ENCODE assay signal across 14 cellular contexts in genomic region chr9:33153001-33153400, GRCh38. TPM values are rescaled to one million over a fixed set of nuclear protein-coding genes. Genes with fewer than 3 reads are reported as not detected.
DNase-seq lines count a peak whose midpoint lies in the region.
"Had no signal": no experiment of that assay in that cellular context is flagged by ENCODE, and none has a peak within 500 bp of the region (broad histone marks: within the 10 kb centered on the region; RNA-seq: fewer than 3 reads in every experiment).

No MANE protein-coding gene starts in this region.

- no peak overlapping the region for H3K18ac ChIP-seq in trophoblast cell (ENCODE audit: low read length)

- H3K79me2 ChIP-seq in GM23248 (ENCODE audit: insufficient read depth) (peaks cover 97% of the 10 kb centered on the region), trophoblast cell (ENCODE audit: control insufficient read depth, insufficient read depth, low read length, poor library complexity) (peaks cover 32% of the 10 kb centered on the region)

- 48 to 63% methylated on average over 2 of the region's 2 CpGs for WGBS in GM23248 (ENCODE audit: low coverage in 1 of 2, low lambda C conversion rate in 2 of 2, missing lambda C conversion rate in 2 of 2), 2 experiments
- WGBS in trophoblast cell (ENCODE audit: extremely low coverage, insufficient coverage, insufficient read length), result no CpG with 5 or more reads among the region's 2 CpGs

- H3K4me1 ChIP-seq in GM23248 (ENCODE audit: insufficient read depth) (peaks cover 73% of the 10 kb centered on the region), trophoblast cell (ENCODE audit: control insufficient read depth in 1 of 2, insufficient read depth in 2 of 2, low read length in 2 of 2) (peaks cover 18% of the 10 kb centered on the region in 2 experiments)

- H3K4me2 ChIP-seq in GM23248 (ENCODE audit: unreplicated experiment) (no peak overlapping the region), trophoblast cell (ENCODE audit: low read length) (no peak overlapping the region)

- in situ Hi-C loops in GM23248 (cut with MboI), result no loop called here

- peak overlapping the region; percentile 97 for H3K4ac ChIP-seq in trophoblast cell (ENCODE audit: low read depth, low read length)

- no peak overlapping the region for H2BK120ac ChIP-seq in trophoblast cell (ENCODE audit: insufficient read depth, low read length, poor library complexity)

- H3K9me3 ChIP-seq in GM23248 (ENCODE audit: low read depth) (no peaks in the 10 kb centered on the region), trophoblast cell (ENCODE audit: insufficient read depth, low read depth, low read length) (no peaks in the 10 kb centered on the region), MG63 (no peaks in the 10 kb centered on the region)
- H3K9me3 ChIP-seq: stomach had no signal

- peaks cover 4% of the 10 kb centered on the region for H3K79me1 ChIP-seq in trophoblast cell (ENCODE audit: low read length)

- H3K27me3 ChIP-seq in GM23248 (replicated peaks; ENCODE audit: insufficient read depth) (no peaks in the 10 kb centered on the region), trophoblast cell (ENCODE audit: insufficient read depth, low read length) (no peaks in the 10 kb centered on the region), MG63 (no peaks in the 10 kb centered on the region)
- H3K27me3 ChIP-seq: heart left ventricle, stomach had no signal

- no peak overlapping the region for H3K4me3 Mint-ChIP-seq in T-helper 1 cell treated with Interleukin-12 subunit alpha and Interleukin-12 subunit beta and Interleukin-4 antibody, amounts not matched to agents 30 μg/mL and 1 μg/mL, for 36 hours
- no peak overlapping the region for H3K4me3 Mint-ChIP-seq in activated naive CD8-positive, alpha-beta T cell treated with anti-CD3 and anti-CD28 coated beads for 36 hours

- 0 out of 2 replicates have a peak, but pooled peaks cover 10% of the 10 kb centered on the region for H4K20me1 ChIP-seq in GM23248 (ENCODE audit: insufficient read depth)

- H3K9me2 ChIP-seq in GM23248 (ENCODE audit: insufficient read depth), result no peaks in the 10 kb centered on the region

- peak overlapping the region; percentile 33 for H3K27ac Mint-ChIP-seq in T-helper 1 cell treated with Interleukin-12 subunit alpha and Interleukin-12 subunit beta and Interleukin-4 antibody, amounts not matched to agents 30 μg/mL and 1 μg/mL, for 36 hours
- peak overlapping the region; percentile 11 for H3K27ac Mint-ChIP-seq in activated naive CD8-positive, alpha-beta T cell treated with anti-CD3 and anti-CD28 coated beads for 36 hours

- H3K4me1 Mint-ChIP-seq in T-helper 1 cell treated with Interleukin-12 subunit alpha and Interleukin-12 subunit beta and Interleukin-4 antibody, amounts not matched to agents 30 μg/mL and 1 μg/mL, for 36 hours (ENCODE audit: low read depth), result peaks cover 58% of the 10 kb centered on the region
- peaks cover 56% of the 10 kb centered on the region for H3K4me1 Mint-ChIP-seq in activated naive CD8-positive, alpha-beta T cell treated with anti-CD3 and anti-CD28 coated beads for 36 hours

- H2AFZ ChIP-seq in GM23248, result no peak overlapping the region
- H2AFZ ChIP-seq in trophoblast cell (ENCODE audit: insufficient read depth, low read length, poor library complexity), result no peak overlapping the region

- peaks cover 11% of the 10 kb centered on the region for H3K36me3 Mint-ChIP-seq in T-helper 1 cell treated with Interleukin-12 subunit alpha and Interleukin-12 subunit beta and Interleukin-4 antibody, amounts not matched to agents 30 μg/mL and 1 μg/mL, for 36 hours (ENCODE audit: low read depth)
- peaks cover 12% of the 10 kb centered on the region for H3K36me3 Mint-ChIP-seq in activated naive CD8-positive, alpha-beta T cell treated with anti-CD3 and anti-CD28 coated beads for 36 hours

- no peak overlapping the region for H3K4me3 ChIP-seq in GM23248
- H3K4me3 ChIP-seq in trophoblast cell (ENCODE audit: low read depth, low read length), result no peak overlapping the region
- no peak overlapping the region for H3K4me3 ChIP-seq in MG63
- H3K4me3 ChIP-seq: heart left ventricle, stomach had no signal

- no peaks in the 10 kb centered on the region for H3K27me3 Mint-ChIP-seq in T-helper 1 cell treated with Interleukin-12 subunit alpha and Interleukin-12 subunit beta and Interleukin-4 antibody, amounts not matched to agents 30 μg/mL and 1 μg/mL, for 36 hours (ENCODE audit: low read depth)
- no peaks in the 10 kb centered on the region for H3K27me3 Mint-ChIP-seq in activated naive CD8-positive, alpha-beta T cell treated with anti-CD3 and anti-CD28 coated beads for 36 hours

- no peak overlapping the region for H2BK5ac ChIP-seq in trophoblast cell (ENCODE audit: low read depth, low read length, poor library complexity)

- no peak overlapping the region for H3K23ac ChIP-seq in trophoblast cell (ENCODE audit: low read length)

- H3K9me3 Mint-ChIP-seq in T-helper 1 cell treated with Interleukin-12 subunit alpha and Interleukin-12 subunit beta and Interleukin-4 antibody, amounts not matched to agents 30 μg/mL and 1 μg/mL, for 36 hours, result no peaks in the 10 kb centered on the region
- H3K9me3 Mint-ChIP-seq in activated naive CD8-positive, alpha-beta T cell treated with anti-CD3 and anti-CD28 coated beads for 36 hours, result peaks cover 3% of the 10 kb centered on the region

- H3K9ac ChIP-seq in GM23248 (no peak overlapping the region), trophoblast cell (ENCODE audit: low read length) (no peak overlapping the region)

- DNase-seq in T-helper 1 cell (no peak), GM23248 (no peak), trophoblast cell (no peak), MG63 (no peak), mucosa of gallbladder (ENCODE audit: low spot score) (no peak)
- DNase-seq in activated naive CD8-positive, alpha-beta T cell treated with anti-CD3 and anti-CD28 coated beads for 36 hours, result no peak
- no peak for DNase-seq in activated CD8-positive, alpha-beta memory T cell treated with anti-CD3 and anti-CD28 coated beads, Interleukin-2, amount 50 U/mL, for 48 hours
- DNase-seq: GF-D8, heart left ventricle, NCI-H510A treated with DMSO at 0.1 percent for 48 hours, stomach, T-helper 9 cell had no signal

- peaks cover 84% of the 10 kb centered on the region for H3F3A ChIP-seq in GM23248 (ENCODE audit: insufficient read depth)

- H2AK5ac ChIP-seq in trophoblast cell (ENCODE audit: low read length), result no peak overlapping the region

- no peak overlapping the region for H4K91ac ChIP-seq in trophoblast cell (ENCODE audit: low read depth, low read length)

- H4K12ac ChIP-seq in trophoblast cell (ENCODE audit: low read depth, low read length), result no peak overlapping the region

- H3K27ac ChIP-seq in GM23248, result peak overlapping the region; percentile 22; the same call in 1 of the 2 replicates
- no peak overlapping the region for H3K27ac ChIP-seq in trophoblast cell (ENCODE audit: low read depth, low read length)
- H3K27ac ChIP-seq: 22Rv1 had no signal

- no peak overlapping the region for H2BK12ac ChIP-seq in trophoblast cell (ENCODE audit: low read length)

- H3K36me3 ChIP-seq in GM23248 (ENCODE audit: low read depth) (no peaks in the 10 kb centered on the region), trophoblast cell (ENCODE audit: control insufficient read depth in 1 of 2, insufficient read depth in 2 of 2, low read length in 2 of 2) (peaks cover 0 to 2% of the 10 kb centered on the region in 2 experiments), MG63 (no peaks in the 10 kb centered on the region)
- H3K36me3 ChIP-seq: heart left ventricle, stomach had no signal

- no peak overlapping the region for H3K14ac ChIP-seq in trophoblast cell (ENCODE audit: low read length)

- no peak overlapping the region for H4K8ac ChIP-seq in trophoblast cell (ENCODE audit: low read depth, low read length)

RNA-seq across cellular contexts. Expression of gene B4GALT1, which starts 14.1 kb away (rescaled TPM):
- total RNA-seq in GM23248 (2014; rRNA removed; shearing (Covaris generic)), result 70.8 and 74.3 TPM in 2 replicates
- 139 and 140 TPM in 2 replicates for polyA plus RNA-seq in GM23248 (2016; fragmentation: Nextera tagmentation; extraction: Ambion mirVana)
- total RNA-seq in activated naive CD8-positive, alpha-beta T cell treated with anti-CD3 and anti-CD28 coated beads for 36 hours, result 10 to 100 TPM; 33.5 to 35.0 TPM
- polyA plus RNA-seq in trophoblast cell (2013), result 119 and 122 TPM in 2 replicates
- 31.9 and 35.2 TPM in 2 replicates for total RNA-seq in MG63 (2014; rRNA removed; shearing (Covaris generic); ENCODE audit: low replicate concordance)
- 66.8 TPM for total RNA-seq in mucosa of gallbladder
